In genomic region chr5:6632931-6633468, GRCh38 we compare ENCODE assay signal across 8 cellular contexts. TPM values are rescaled to one million over a fixed set of nuclear protein-coding genes. Genes with fewer than 3 reads are reported as not detected.
DNase-seq lines count a peak whose midpoint lies in the region; ATAC-seq and TF ChIP-seq lines count a peak whose summit lies in the region.

Gene NSUN2, minus strand, starts transcription at chr5:6633044. Its CDS starts 65 bp downstream, at chr5:6632979.
Gene SRD5A1, plus strand, starts transcription at chr5:6633440. Its CDS starts 137 bp downstream, at chr5:6633577.

- peaks cover 9% of the 10 kb centered on the region for H3K36me3 ChIP-seq in fibroblast of lung (ENCODE audit: control insufficient read depth, insufficient read depth, low read length)

- no peaks in the 10 kb centered on the region for H3K27me3 ChIP-seq in fibroblast of lung (ENCODE audit: control insufficient read depth, insufficient read depth, low read length)

- H4K20me1 ChIP-seq in fibroblast of lung (ENCODE audit: control insufficient read depth, extremely low read depth, insufficient read depth, low read length) = no peaks in the 10 kb centered on the region

- H3K4me1 ChIP-seq in fibroblast of lung (ENCODE audit: control insufficient read depth, extremely low read depth, insufficient read depth, low read length) = peaks cover 2% of the 10 kb centered on the region

- peak; percentile 88 to 89 for ATAC-seq in naive thymus-derived CD8-positive, alpha-beta T cell
- peak; percentile 91 to 92 for ATAC-seq in stimulated activated naive B cell treated with anti-CD40 and anti-IgM and Interleukin-4, amounts not matched to agents 10 μg/mL and 1 μg/mL and 100 μg/mL, for 72 hours (replicated peaks)

- peaks cover 20 to 57% (median 51%) of the 10 kb centered on the region in 4 donors for H3K4me1 Mint-ChIP-seq in naive thymus-derived CD8-positive, alpha-beta T cell
- H3K4me1 Mint-ChIP-seq in stimulated activated naive B cell treated with anti-CD40 and anti-IgM and Interleukin-4, amounts not matched to agents 10 μg/mL and 1 μg/mL and 100 μg/mL, for 72 hours = peaks cover 25 to 38% of the 10 kb centered on the region in 2 donors

- H3K4me3 ChIP-seq in LNCaP clone FGC (ENCODE audit: low read depth, low read length) (peak within 1 kb of the TSS; percentile 71), fibroblast of lung (replicated peaks in 1 of 4; ENCODE audit: control extremely low read depth in 1 of 4, insufficient read depth in 1 of 4, low read depth in 3 of 4, low read length in 4 of 4) (peak within 1 kb of the TSS; percentile 84 to 96 (median 90))

- H3K4me3 Mint-ChIP-seq in naive thymus-derived CD8-positive, alpha-beta T cell = peak within 1 kb of the TSS; percentile 90 to 98 (median 94)
- H3K4me3 Mint-ChIP-seq in stimulated activated naive B cell treated with anti-CD40 and anti-IgM and Interleukin-4, amounts not matched to agents 10 μg/mL and 1 μg/mL and 100 μg/mL, for 72 hours = peak within 1 kb of the TSS; percentile 93

- POLR2A ChIA-PET in naive thymus-derived CD8-positive, alpha-beta T cell (lab: Charles Lee) = interaction anchor here (0.6 to 3.0 kb wide), 11 partner anchors 8 to 1237 kb away, joined by 3 to 18 read pairs (median 4); partner anchors contain the start of genes ICE1, MED10 and TENT4A

- H3K9me3 ChIP-seq in fibroblast of lung (ENCODE audit: control insufficient read depth, insufficient read depth, low read depth, low read length) = no peaks in the 10 kb centered on the region

- peak within 1 kb of the TSS; percentile 98 for H3K9ac ChIP-seq in fibroblast of lung (ENCODE audit: insufficient read depth, low read length)

- peak within 1 kb of the TSS; percentile 88 for H3K4me2 ChIP-seq in fibroblast of lung (ENCODE audit: extremely low read depth, insufficient read depth, low read length)

- peaks cover 0 to 6% (median 0%) of the 10 kb centered on the region in 5 donors for H3K27me3 Mint-ChIP-seq in naive thymus-derived CD8-positive, alpha-beta T cell
- H3K27me3 Mint-ChIP-seq in stimulated activated naive B cell treated with anti-CD40 and anti-IgM and Interleukin-4, amounts not matched to agents 10 μg/mL and 1 μg/mL and 100 μg/mL, for 72 hours = no peaks in the 10 kb centered on the region

- no peaks in the 10 kb centered on the region for H3K9me3 Mint-ChIP-seq in naive thymus-derived CD8-positive, alpha-beta T cell
- no peaks in the 10 kb centered on the region for H3K9me3 Mint-ChIP-seq in stimulated activated naive B cell treated with anti-CD40 and anti-IgM and Interleukin-4, amounts not matched to agents 10 μg/mL and 1 μg/mL and 100 μg/mL, for 72 hours

- peak within 1 kb of the TSS; percentile 77 for H2AFZ ChIP-seq in fibroblast of lung (ENCODE audit: low read length)

- peak within 1 kb of the TSS; percentile 98 for H3K27ac ChIP-seq in fibroblast of lung (ENCODE audit: insufficient read depth, low read length)

- TF ChIP-seq CTCF in LNCaP clone FGC (IDR thresholded peaks at IDR 0.05; ENCODE audit: control insufficient read depth, extremely low read depth, insufficient read depth) (no peak), fibroblast of lung (conservative IDR thresholded peaks at IDR 0.05 in 1 of 2, IDR thresholded peaks at IDR 0.05 in 1 of 2; ENCODE audit: low read depth in 1 of 2, low read length in 2 of 2) (no peak)

- DNase-seq in EH (ENCODE audit: low read depth) (peak; percentile 89), H4 (ENCODE audit: low spot score) (peak; percentile 82), LNCaP clone FGC (ENCODE audit: low read depth) (peak; percentile 64), RPMI8226 (peak; percentile 87), fibroblast of lung (ENCODE audit: low read depth in 2 of 2) (peak; percentile 90 to 93)
- peak; percentile 73 to 90 for DNase-seq in activated T-helper 1 cell treated with anti-CD3 and anti-CD28 coated beads, Interleukin-2, amount 50 U/mL, for 16 hours (ENCODE audit: low read depth in 1 of 2, low spot score in 1 of 2)
- peak; percentile 84 to 98 (median 93) for DNase-seq in naive thymus-derived CD8-positive, alpha-beta T cell
- peak; percentile 89 for DNase-seq in stimulated activated naive B cell treated with anti-CD40 and anti-IgM and Interleukin-4, amounts not matched to agents 10 μg/mL and 1 μg/mL and 100 μg/mL, for 72 hours

- peak within 1 kb of the TSS; percentile 92 to 99 (median 97) for H3K27ac Mint-ChIP-seq in naive thymus-derived CD8-positive, alpha-beta T cell
- H3K27ac Mint-ChIP-seq in stimulated activated naive B cell treated with anti-CD40 and anti-IgM and Interleukin-4, amounts not matched to agents 10 μg/mL and 1 μg/mL and 100 μg/mL, for 72 hours = peak within 1 kb of the TSS; percentile 99

- peaks cover 0 to 35% (median 10%) of the 10 kb centered on the region in 3 donors for H3K36me3 Mint-ChIP-seq in naive thymus-derived CD8-positive, alpha-beta T cell
- H3K36me3 Mint-ChIP-seq in stimulated activated naive B cell treated with anti-CD40 and anti-IgM and Interleukin-4, amounts not matched to agents 10 μg/mL and 1 μg/mL and 100 μg/mL, for 72 hours = peaks cover 33 to 49% of the 10 kb centered on the region in 2 donors

- peaks cover 82% of the 10 kb centered on the region for H3K79me2 ChIP-seq in fibroblast of lung (ENCODE audit: control insufficient read depth, insufficient read depth, low read length)

RNA-seq across cellular contexts. Expression of gene NSUN2, which starts in this region (rescaled TPM):
- 53.5 and 63.2 TPM in 2 replicates for total RNA-seq in H4 (2014; rRNA removed; shearing (Covaris generic))
- 36.5 and 43.6 TPM in 2 replicates for total RNA-seq in fibroblast of lung
- 40.2 and 53.6 TPM in 2 replicates for polyA plus RNA-seq in fibroblast of lung
- polyA plus RNA-seq in fibroblast of lung (2012) = 34.4 and 44.5 TPM in 2 replicates
- polyA minus RNA-seq in fibroblast of lung (ENCODE audit: low replicate concordance) = 32.4 and 39.6 TPM in 2 replicates
- 10 to 100 TPM; 84.6 to 86.5 TPM for total RNA-seq in naive thymus-derived CD8-positive, alpha-beta T cell
- polyA plus RNA-seq in naive thymus-derived CD8-positive, alpha-beta T cell = 10 to 100 TPM; 18.3 to 48.7 (median 27.8) TPM

RNA-seq across cellular contexts. Expression of gene SRD5A1, which starts in this region (rescaled TPM):
- total RNA-seq in H4 (2014; rRNA removed; shearing (Covaris generic)) = 23.2 and 34.9 TPM in 2 replicates
- total RNA-seq in fibroblast of lung = 11.0 and 20.6 TPM in 2 replicates
- 12.1 and 14.5 TPM in 2 replicates for polyA plus RNA-seq in fibroblast of lung
- 9.5 and 14.4 TPM in 2 replicates for polyA plus RNA-seq in fibroblast of lung (2012)
- polyA minus RNA-seq in fibroblast of lung (ENCODE audit: low replicate concordance) = 4.6 and 5.4 TPM in 2 replicates
- 1 to 10 TPM; 9.0 to 9.4 TPM for total RNA-seq in naive thymus-derived CD8-positive, alpha-beta T cell
- 1 to 10 TPM; 4.3 to 6.8 (median 4.4) TPM for polyA plus RNA-seq in naive thymus-derived CD8-positive, alpha-beta T cell

Comparison
In these comparisons a context has a peak if more than half of its experiments do, and no peak if none do; other contexts are left out.
1. Peak in every context shown above with its lines: DNase-seq, ATAC-seq, H3K4me3 ChIP-seq and H3K27ac ChIP-seq.